Comparison of ENCODE assay signal across 21 cellular contexts in the genomic region with DNA sequence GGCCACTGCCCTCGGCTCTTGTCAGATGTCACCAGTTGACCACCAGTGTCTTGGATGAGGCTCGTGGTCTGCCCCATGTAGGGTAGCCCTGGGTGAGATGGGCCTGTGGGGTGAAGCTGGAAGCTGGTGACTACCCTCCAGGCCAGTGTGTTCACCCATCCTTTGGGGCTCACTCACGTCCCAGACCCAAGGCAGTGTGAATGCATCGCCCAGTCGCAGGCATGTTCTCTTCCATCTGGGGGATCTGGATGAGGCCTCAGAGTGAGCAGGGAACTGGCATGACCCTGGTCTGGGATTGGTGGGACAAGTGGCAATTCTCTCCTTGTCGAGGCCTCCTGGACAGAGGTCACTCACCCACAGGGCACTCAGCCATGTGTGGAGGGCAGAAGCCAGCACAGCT.
"Had no signal": no experiment of that assay in that cellular context is flagged by ENCODE, and none has a peak within 500 bp of the region (broad histone marks: within the 10 kb centered on the region; RNA-seq: fewer than 3 reads in every experiment).

No MANE protein-coding gene starts in this region.

- H3K9me3 Mint-ChIP-seq: natural killer cell had no signal

- H3K4me3 Mint-ChIP-seq: natural killer cell had no signal

- H3K36me3 Mint-ChIP-seq: natural killer cell had no signal

- H3K4me2 ChIP-seq: hepatocyte had no signal

- H2AFZ ChIP-seq: hepatocyte, parathyroid adenoma had no signal

- H3K4me1 ChIP-seq: gastrocnemius medialis, heart left ventricle, lower lobe of right lung, parathyroid adenoma, prostate gland, right atrium auricular region, sigmoid colon, tibial nerve, upper lobe of left lung, uterus had no signal

- H3K4me3 ChIP-seq: dorsolateral prefrontal cortex, gastrocnemius medialis, heart left ventricle, hepatocyte, lower lobe of right lung, prostate gland, right atrium auricular region, sigmoid colon, thoracic aorta, tibial nerve, upper lobe of left lung, uterus had no signal

- H3K36me3 ChIP-seq: gastrocnemius medialis, heart left ventricle, lower lobe of right lung, prostate gland, right atrium auricular region, sigmoid colon, thoracic aorta, tibial nerve, upper lobe of left lung, uterus had no signal

- H3K9me3 ChIP-seq: gastrocnemius medialis, heart left ventricle, lower lobe of right lung, prostate gland, right atrium auricular region, sigmoid colon, thoracic aorta, tibial nerve, upper lobe of left lung, uterus had no signal

- ATAC-seq: gastrocnemius medialis; heart left ventricle; left ventricle myocardium superior; lower lobe of right lung; natural killer cell; stimulated activated naive CD8-positive, alpha-beta T cell treated with anti-CD3 and anti-CD28 coated beads, Interleukin-15, Interleukin-2, amounts not matched to agents 100 U/mL and 50 U/mL, for 24 hours had no signal

- H3K4me1 Mint-ChIP-seq: natural killer cell had no signal

- H3K27ac ChIP-seq: dorsolateral prefrontal cortex, gastrocnemius medialis, heart left ventricle, hepatocyte, lower lobe of right lung, parathyroid adenoma, prostate gland, right atrium auricular region, sigmoid colon, thoracic aorta, tibial nerve, upper lobe of left lung, uterus had no signal

- DNase-seq: dorsolateral prefrontal cortex; effector CD4-positive, alpha-beta T cell; gastrocnemius medialis; heart left ventricle; left ventricle myocardium superior; lower lobe of right lung; natural killer cell; sigmoid colon; stimulated activated CD4-positive, alpha-beta T cell treated with anti-CD3 and anti-CD28 coated beads, Interleukin-15, amount 100 ng/mL, for 24 hours; stimulated activated CD4-positive, alpha-beta T cell treated with anti-CD3 and anti-CD28 coated beads, Interleukin-4, amount 100 ng/mL, for 1 hour; stimulated activated CD8-positive, alpha-beta memory T cell treated with anti-CD3 and anti-CD28 coated beads, Interleukin-4, amount 100 ng/mL, for 48 hours; stimulated activated naive CD8-positive, alpha-beta T cell treated with anti-CD3 and anti-CD28 coated beads, Interleukin-15, Interleukin-2, amounts not matched to agents 100 U/mL and 50 U/mL, for 24 hours; substantia nigra; upper lobe of left lung; uterus had no signal

- H3K9ac ChIP-seq: parathyroid adenoma had no signal

- H3K27me3 ChIP-seq: hepatocyte, right atrium auricular region, tibial nerve, upper lobe of left lung had no signal

- H3K27ac Mint-ChIP-seq: natural killer cell had no signal
